13 cellular contexts compared by ENCODE assay signal in the genomic region with DNA sequence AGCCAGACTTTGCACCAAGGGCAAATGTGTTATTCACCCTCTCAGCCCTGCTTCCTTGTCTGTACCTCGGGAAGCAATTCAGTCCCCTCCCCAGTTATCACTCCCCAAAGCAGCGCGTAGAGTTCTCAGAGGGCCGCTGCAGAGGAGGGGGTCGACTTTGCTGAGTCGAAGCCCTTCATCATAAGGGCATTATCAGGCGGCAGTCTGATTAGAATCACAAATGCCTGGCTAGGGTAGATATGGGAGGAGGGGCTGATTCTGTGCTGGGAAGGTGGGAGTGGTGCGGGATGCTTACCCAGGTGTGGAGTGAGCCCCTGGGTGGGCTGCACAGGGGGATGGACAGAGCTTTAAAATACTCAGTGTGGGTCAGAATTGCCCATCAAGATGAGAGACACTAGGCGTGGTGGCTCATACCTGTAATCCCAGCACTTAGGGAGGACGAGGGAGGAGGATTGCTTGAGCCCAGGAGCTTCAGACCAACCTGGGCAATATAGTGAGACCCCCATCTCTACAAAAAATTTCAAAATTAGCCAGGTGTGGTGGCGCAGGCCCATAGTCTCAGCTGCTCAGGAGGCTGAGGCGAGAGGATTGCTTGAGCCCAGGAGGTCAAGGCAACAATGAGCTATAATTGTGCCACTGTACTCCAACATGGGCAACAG. TPM values are rescaled to one million over a fixed set of nuclear protein-coding genes. Genes with fewer than 3 reads are reported as not detected.
A peak's percentile ranks its signal among the peaks of the same experiment; 100 is the strongest.
DNase-seq lines count a peak whose midpoint lies in the region; ATAC-seq and TF ChIP-seq lines count a peak whose summit lies in the region.
"Had no signal": no experiment of that assay in that cellular context is flagged by ENCODE, and none has a peak within 500 bp of the region (broad histone marks: within the 10 kb centered on the region; RNA-seq: fewer than 3 reads in every experiment).

No MANE protein-coding gene starts in this region.

- H3K79me1 ChIP-seq in H9 (ENCODE audit: insufficient read depth, low read depth, low read length, poor library complexity, severe bottlenecking) = no peaks in the 10 kb centered on the region
- H3K79me1 ChIP-seq in trophoblast cell (ENCODE audit: low read length) = peaks cover 20% of the 10 kb centered on the region

- no peak overlapping the region for H3K18ac ChIP-seq in H9 (ENCODE audit: insufficient read length, low read depth, low read length)
- H3K18ac ChIP-seq in trophoblast cell (ENCODE audit: low read length) = no peak overlapping the region

- peaks cover 9% of the 10 kb centered on the region; the same call in 1 of the 2 replicates for H3K4me1 ChIP-seq in H9 (ENCODE audit: insufficient read depth, low read length)
- peaks cover 20 to 39% of the 10 kb centered on the region in 2 experiments for H3K4me1 ChIP-seq in trophoblast cell (ENCODE audit: control insufficient read depth in 1 of 2, insufficient read depth in 2 of 2, low read length in 2 of 2)

- H3T11ph ChIP-seq in H9 (ENCODE audit: low read length) = no peak overlapping the region

- peaks cover 40 to 61% of the 10 kb centered on the region in 2 experiments for H3K4me1 Mint-ChIP-seq in H9
- peaks cover 59% of the 10 kb centered on the region for H3K4me1 Mint-ChIP-seq in WTC11
- peaks cover 31% of the 10 kb centered on the region for H3K4me1 Mint-ChIP-seq in mesothelial cell of epicardium
- H3K4me1 Mint-ChIP-seq: CD4-positive, CD25-positive, alpha-beta regulatory T cell had no signal

- H3K9me3 Mint-ChIP-seq in H9 = peaks cover 1 to 3% of the 10 kb centered on the region in 2 experiments; a peak in 3 of 5 replicates
- peaks cover 4% of the 10 kb centered on the region for H3K9me3 Mint-ChIP-seq in WTC11
- H3K9me3 Mint-ChIP-seq in mesothelial cell of epicardium = no peaks in the 10 kb centered on the region

- H3K9me3 ChIP-seq in H9 (ENCODE audit: control insufficient read depth, low read depth, low read length) = no peaks in the 10 kb centered on the region
- peaks cover 4% of the 10 kb centered on the region for H3K9me3 ChIP-seq in trophoblast cell (ENCODE audit: insufficient read depth, low read depth, low read length)
- H3K9me3 ChIP-seq: BLaER1 treated with 17β-estradiol and CSF1 and Interleukin-3, amounts not matched to agents 10 nM and 100 nM had no signal

- H3K4ac ChIP-seq in H9 (ENCODE audit: low read depth, low read length) (no peak overlapping the region), trophoblast cell (ENCODE audit: low read depth, low read length) (no peak overlapping the region)

- WGBS in H9 (ENCODE audit: extremely low coverage, insufficient read length, low lambda C conversion rate) = no CpG with 5 or more reads among the region's 12 CpGs
- no CpG with 5 or more reads among the region's 12 CpGs for WGBS in trophoblast cell (ENCODE audit: extremely low coverage, insufficient coverage, insufficient read length)

- no peak overlapping the region for H3K27ac ChIP-seq in H9 (ENCODE audit: insufficient read length, low read depth, low read length)
- no peak overlapping the region for H3K27ac ChIP-seq in trophoblast cell (ENCODE audit: low read depth, low read length)
- H3K27ac ChIP-seq: BLaER1 treated with 17β-estradiol and CSF1 and Interleukin-3, amounts not matched to agents 10 nM and 100 nM had no signal

- H3K27ac Mint-ChIP-seq in H9 (peak overlapping the region; percentile 46 to 80 (median 75); a peak in 6 of 7 replicates), WTC11 (peak overlapping the region; percentile 39), mesothelial cell of epicardium (peak overlapping the region; percentile 43)

- H3K27me3 Mint-ChIP-seq in H9 (ENCODE audit: low read depth) (no peaks in the 10 kb centered on the region), WTC11 (ENCODE audit: low read depth) (no peaks in the 10 kb centered on the region), mesothelial cell of epicardium (ENCODE audit: low read depth) (no peaks in the 10 kb centered on the region)

- peaks cover 2% of the 10 kb centered on the region in 2 experiments for H3K36me3 ChIP-seq in trophoblast cell (ENCODE audit: control insufficient read depth in 1 of 2, insufficient read depth in 2 of 2, low read length in 2 of 2)
- H3K36me3 ChIP-seq: BLaER1 treated with 17β-estradiol and CSF1 and Interleukin-3, amounts not matched to agents 10 nM and 100 nM had no signal

- CTCF ChIA-PET in WTC11 (lab: Charles Lee) = interaction anchor here (0.5 to 1.9 kb wide), 5 partner anchors 13 to 84 kb away, joined by 3 to 9 read pairs (median 4); no protein-coding TSS in a partner anchor

- no peaks in the 10 kb centered on the region for H3K23me2 ChIP-seq in H9 (ENCODE audit: insufficient read length, low read depth, low read length, poor library complexity, severe bottlenecking)

- ATAC-seq in WTC11 = peak; percentile 8; the same call in 1 of the 2 replicates

- no peak overlapping the region for H4K5ac ChIP-seq in H9 (ENCODE audit: insufficient read length, low read depth, low read length)

- no peak overlapping the region for H2BK120ac ChIP-seq in H9 (ENCODE audit: low read depth, low read length, poor library complexity, severe bottlenecking)
- no peak overlapping the region for H2BK120ac ChIP-seq in trophoblast cell (ENCODE audit: insufficient read depth, low read length, poor library complexity)

- POLR2A ChIA-PET in WTC11 (lab: Charles Lee) = interaction anchor here (0.6 kb wide), 1 partner anchor 15 kb away, joined by 5 read pairs; no protein-coding TSS in a partner anchor

- H2AFZ ChIP-seq in H9 (ENCODE audit: low read length) (no peak overlapping the region), trophoblast cell (ENCODE audit: insufficient read depth, low read length, poor library complexity) (no peak overlapping the region)

- H2BK15ac ChIP-seq in H9 (ENCODE audit: low read depth, low read length) = no peak overlapping the region

- no peak overlapping the region for H4K8ac ChIP-seq in H9 (replicated peaks; ENCODE audit: insufficient read length, low read depth, low read length)
- H4K8ac ChIP-seq in trophoblast cell (ENCODE audit: low read depth, low read length) = no peak overlapping the region

- H3K4me3 ChIP-seq in trophoblast cell (ENCODE audit: low read depth, low read length) = no peak overlapping the region
- H3K4me3 ChIP-seq: BLaER1 treated with 17β-estradiol and CSF1 and Interleukin-3, amounts not matched to agents 10 nM and 100 nM had no signal

- no peak overlapping the region for H3K23ac ChIP-seq in H9 (ENCODE audit: insufficient read length, low read depth, low read length)
- H3K23ac ChIP-seq in trophoblast cell (ENCODE audit: low read length) = no peak overlapping the region

- H3K56ac ChIP-seq in H9 (ENCODE audit: insufficient read length, low read depth, low read length) = no peak overlapping the region

- DNase-seq in H9 = no peak
- DNase-seq in WTC11 (ENCODE audit: low spot score) = no peak
- DNase-seq in mesothelial cell of epicardium (ENCODE audit: low spot score in 2 of 2, unreplicated experiment in 2 of 2) = no peak
- no peak for DNase-seq in trophoblast cell
- no peak for DNase-seq in cerebellar nuclear complex (lab: John Stamatoyannopoulos, UW)
- no peak for DNase-seq in putamen (ENCODE audit: low spot score)
- DNase-seq in NCI-H526 (lab: John Stamatoyannopoulos, UW) = no peak
- DNase-seq: ACHN; CD4-positive, CD25-positive, alpha-beta regulatory T cell; DMS53; GF-D8 had no signal

- H2AK5ac ChIP-seq in H9 (ENCODE audit: insufficient read length, low read length) = no peak overlapping the region
- no peak overlapping the region for H2AK5ac ChIP-seq in trophoblast cell (ENCODE audit: low read length)

- TF ChIP-seq CTCF in H9 (conservative IDR thresholded peaks at IDR 0.05) (no peak), WTC11 (IDR thresholded peaks at IDR 0.05) (no peak), mesothelial cell of epicardium (IDR thresholded peaks at IDR 0.05; ENCODE audit: unreplicated experiment) (no peak)

- peaks cover 2 to 15% (median 9%) of the 10 kb centered on the region in 3 experiments; a peak in 6 of 7 replicates for H3K36me3 Mint-ChIP-seq in H9 (ENCODE audit: insufficient read depth in 1 of 3, low read depth in 3 of 3)
- H3K36me3 Mint-ChIP-seq in WTC11 = peaks cover 4% of the 10 kb centered on the region
- H3K36me3 Mint-ChIP-seq in mesothelial cell of epicardium = peaks cover 5% of the 10 kb centered on the region
- H3K36me3 Mint-ChIP-seq: CD4-positive, CD25-positive, alpha-beta regulatory T cell had no signal

- H2BK12ac ChIP-seq in H9 (ENCODE audit: insufficient read length, low read depth, low read length) = no peak overlapping the region
- peak overlapping the region; percentile 7 for H2BK12ac ChIP-seq in trophoblast cell (ENCODE audit: low read length)

- H3K9ac ChIP-seq in H9 (ENCODE audit: extremely low read depth, insufficient read length, low read length) (no peak overlapping the region), trophoblast cell (ENCODE audit: low read length) (no peak overlapping the region)
- H3K9ac ChIP-seq: BLaER1 treated with 17β-estradiol and CSF1 and Interleukin-3, amounts not matched to agents 10 nM and 100 nM had no signal

- H2BK5ac ChIP-seq in H9 (ENCODE audit: insufficient read length, low read length) (no peak overlapping the region), trophoblast cell (ENCODE audit: low read depth, low read length, poor library complexity) (no peak overlapping the region)

- H3K14ac ChIP-seq in H9 (ENCODE audit: insufficient read depth, low read length) (no peak overlapping the region; the same call in 1 of the 2 replicates), trophoblast cell (ENCODE audit: low read length) (no peak overlapping the region)

- no peak overlapping the region for H2BK20ac ChIP-seq in H9 (ENCODE audit: low read depth, low read length, poor library complexity, severe bottlenecking)

- H4K91ac ChIP-seq in H9 (ENCODE audit: insufficient read length, low read depth, low read length) (no peak overlapping the region), trophoblast cell (ENCODE audit: low read depth, low read length) (no peak overlapping the region)

- no peak overlapping the region for H4K12ac ChIP-seq in trophoblast cell (ENCODE audit: low read depth, low read length)

- H4K20me1 ChIP-seq in H9 (ENCODE audit: control insufficient read depth, insufficient read depth, insufficient read length) = no peaks in the 10 kb centered on the region
- H4K20me1 ChIP-seq: BLaER1 treated with 17β-estradiol and CSF1 and Interleukin-3, amounts not matched to agents 10 nM and 100 nM had no signal

- peaks cover 2% of the 10 kb centered on the region; the same call in 1 of the 2 replicates for H3K79me2 ChIP-seq in H9 (ENCODE audit: insufficient read depth, low read length)
- H3K79me2 ChIP-seq in trophoblast cell (ENCODE audit: control insufficient read depth, insufficient read depth, low read length, poor library complexity) = no peaks in the 10 kb centered on the region

- no peaks in the 10 kb centered on the region for H3K27me3 ChIP-seq in H9 (ENCODE audit: insufficient read depth, low read length)
- H3K27me3 ChIP-seq in trophoblast cell (ENCODE audit: insufficient read depth, low read length) = no peaks in the 10 kb centered on the region

- peak overlapping the region in 1 of 2 experiments; percentile 25; a peak in 1 of 5 replicates for H3K4me3 Mint-ChIP-seq in H9
- no peak overlapping the region for H3K4me3 Mint-ChIP-seq in WTC11
- H3K4me3 Mint-ChIP-seq in mesothelial cell of epicardium = no peak overlapping the region
- H3K4me3 Mint-ChIP-seq: CD4-positive, CD25-positive, alpha-beta regulatory T cell had no signal

- H3K4me2 ChIP-seq in H9 (ENCODE audit: insufficient read depth, insufficient read length, low read length) (no peak overlapping the region), trophoblast cell (ENCODE audit: low read length) (no peak overlapping the region)

RNA-seq across cellular contexts. Expression of a gene that starts 36.1 kb away (rescaled TPM):
- 41.5 and 42.6 TPM in 2 replicates for total RNA-seq in H9 (2021)
- 64.4 to 70.9 TPM (median 67.0 TPM) in 3 replicates for total RNA-seq in WTC11 (2021)
- 105 to 110 TPM (median 109 TPM) in 3 replicates for total RNA-seq in mesothelial cell of epicardium
- polyA plus RNA-seq in trophoblast cell (2013) = 121 and 128 TPM in 2 replicates
- total RNA-seq: A172; CD4-positive, CD25-positive, alpha-beta regulatory T cell had no signal
- polyA plus RNA-seq: CD4-positive, CD25-positive, alpha-beta regulatory T cell had no signal
